In the genomic region with DNA sequence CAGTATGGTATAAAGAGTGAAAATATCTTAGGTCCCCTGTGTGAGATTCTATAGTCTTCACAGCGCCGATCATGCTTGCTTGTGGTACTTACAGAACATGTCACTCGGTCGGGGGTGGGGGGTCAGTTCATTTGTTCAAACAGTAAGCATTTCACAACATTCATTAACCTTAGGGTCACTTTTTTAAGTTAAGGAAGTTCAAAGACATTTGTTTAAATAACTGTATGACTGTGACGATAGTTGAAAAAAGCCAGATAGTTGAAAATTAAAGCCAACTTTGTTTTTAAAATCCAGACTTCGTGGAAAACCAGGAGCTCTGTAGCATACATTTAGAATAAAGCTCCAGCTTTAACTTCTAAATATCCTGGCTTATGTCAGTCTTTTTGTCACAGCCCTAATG, we compare ENCODE assay signal across 18 cellular contexts. TPM values are rescaled to one million over a fixed set of nuclear protein-coding genes. Genes with fewer than 3 reads are reported as not detected.
A peak's percentile ranks its signal among the peaks of the same experiment; 100 is the strongest.
DNase-seq lines count a peak whose midpoint lies in the region; ATAC-seq, FAIRE-seq and TF ChIP-seq lines count a peak whose summit lies in the region.
"Had no signal": no experiment of that assay in that cellular context is flagged by ENCODE, and none has a peak within 500 bp of the region (broad histone marks: within the 10 kb centered on the region; RNA-seq: fewer than 3 reads in every experiment).

No MANE protein-coding gene starts in this region.

- ATAC-seq in HepG2 (peak; percentile 62), right lobe of liver (no peak), HG03457 (IDR thresholded peaks at IDR 0.05; ENCODE audit: unreplicated experiment) (no peak), HG03108 (IDR thresholded peaks at IDR 0.05; ENCODE audit: unreplicated experiment) (no peak)
- ATAC-seq: GM12878 had no signal

- FAIRE-seq in HepG2 (lab: Jason Lieb, UNC): no peak
- FAIRE-seq: GM12878, GM18507 had no signal

- no peaks in the 10 kb centered on the region for H4K20me1 ChIP-seq in HepG2 (ENCODE audit: insufficient read depth, low read length)

- TF ChIP-seq CTCF in HepG2 (CRISPR knock-in tag; IDR thresholded peaks at IDR 0.05) (no peak), right lobe of liver (IDR thresholded peaks at IDR 0.05) (no peak), VCaP (conservative IDR thresholded peaks at IDR 0.05) (no peak), nephron (IDR thresholded peaks at IDR 0.05; ENCODE audit: unreplicated experiment in 3 of 3) (no peak)

- H3K4me3 ChIP-seq in HepG2 (replicated peaks in 1 of 3; ENCODE audit: insufficient read depth in 1 of 3, low read depth in 2 of 3, low read length in 3 of 3) (0 out of 6 replicates have a peak overlapping the region, but pooled peaks of 1 of the 3 experiments have one; percentile 6), right lobe of liver (no peak overlapping the region)
- H3K4me3 ChIP-seq: GM12878 had no signal

- 7% methylated on average over 6 of the region's 6 CpGs for WGBS in HepG2 (ENCODE audit: low lambda C conversion rate)
- 31% methylated on average over 6 of the region's 6 CpGs for WGBS in right lobe of liver (ENCODE audit: insufficient coverage, low coverage, low lambda C conversion rate, missing lambda C conversion rate)

- TF ChIP-seq EP300 in HepG2 (IDR thresholded peaks at IDR 0.05; ENCODE audit: low read depth in 2 of 2, low read length in 2 of 2) (no peak), HepG2 (CRISPR knock-in tag; IDR thresholded peaks at IDR 0.05; ENCODE audit: borderline replicate concordance) (no peak)

- no peaks in the 10 kb centered on the region for H3K36me3 Mint-ChIP-seq in nephron (ENCODE audit: low read depth)
- H3K36me3 Mint-ChIP-seq in activated CD4-positive, alpha-beta T cell treated with anti-CD3 and anti-CD28 coated beads, Interleukin-2, amount 10 ng/mL, durations not matched to agents 24 days and 14 days (ENCODE audit: low read depth): no peaks in the 10 kb centered on the region

- TF ChIP-seq POLR2A in HepG2 (IDR thresholded peaks at IDR 0.05; ENCODE audit: insufficient read depth in 1 of 2, low read depth in 2 of 2, low read length in 2 of 2): no peak
- no peak for TF ChIP-seq POLR2A in right lobe of liver (IDR thresholded peaks at IDR 0.05)

- peaks cover 17% of the 10 kb centered on the region for H3K4me1 ChIP-seq in HepG2 (ENCODE audit: insufficient read depth, low read length)
- no peaks in the 10 kb centered on the region for H3K4me1 ChIP-seq in right lobe of liver

- intact Hi-C loops in HepG2 (cut with micrococcal nuclease; ENCODE audit: unreplicated experiment) (no loop called here), right lobe of liver (cut with DNase I) (no loop called here)
- intact Hi-C loops in activated CD4-positive, alpha-beta T cell treated with anti-CD3 and anti-CD28 coated beads, Interleukin-2, amount 10 ng/mL, durations not matched to agents 24 days and 14 days (cut with micrococcal nuclease): no loop called here

- peak overlapping the region; percentile 6 to 22 (median 18) for H3K27ac Mint-ChIP-seq in nephron
- no peak overlapping the region for H3K27ac Mint-ChIP-seq in activated CD4-positive, alpha-beta T cell treated with anti-CD3 and anti-CD28 coated beads, Interleukin-2, amount 10 ng/mL, durations not matched to agents 24 days and 14 days
- H3K27ac Mint-ChIP-seq: B cell; CD4-positive, alpha-beta T cell had no signal

- BruUV-seq in HepG2 (replicated peaks; lab: Mats Ljungman, UMichigan): no TSS peak

- no peaks in the 10 kb centered on the region for H3K36me3 ChIP-seq in HepG2 (replicated peaks in 1 of 2; ENCODE audit: control insufficient read depth in 1 of 2, insufficient read depth in 2 of 2, low read length in 2 of 2)
- H3K36me3 ChIP-seq in right lobe of liver: no peaks in the 10 kb centered on the region

- H3K4me3 Mint-ChIP-seq in nephron: no peak overlapping the region
- no peak overlapping the region for H3K4me3 Mint-ChIP-seq in activated CD4-positive, alpha-beta T cell treated with anti-CD3 and anti-CD28 coated beads, Interleukin-2, amount 10 ng/mL, durations not matched to agents 24 days and 14 days
- H3K4me3 Mint-ChIP-seq: B cell; CD4-positive, alpha-beta T cell; H9 had no signal

- H2AFZ ChIP-seq in HepG2 (ENCODE audit: low read length): no peak overlapping the region

- in situ Hi-C loops in HepG2 (cut with HindIII; ENCODE audit: extremely low pct_ligation_motif_present, low pct_unique_long_range_greater_than_20kb): no loop called here

- H3K4me1 Mint-ChIP-seq in nephron: peaks cover 19% of the 10 kb centered on the region
- H3K4me1 Mint-ChIP-seq in activated CD4-positive, alpha-beta T cell treated with anti-CD3 and anti-CD28 coated beads, Interleukin-2, amount 10 ng/mL, durations not matched to agents 24 days and 14 days: peaks cover 26% of the 10 kb centered on the region

- H3K27me3 Mint-ChIP-seq in nephron (ENCODE audit: low read depth): peaks cover 4% of the 10 kb centered on the region
- H3K27me3 Mint-ChIP-seq in activated CD4-positive, alpha-beta T cell treated with anti-CD3 and anti-CD28 coated beads, Interleukin-2, amount 10 ng/mL, durations not matched to agents 24 days and 14 days: no peaks in the 10 kb centered on the region
- H3K27me3 Mint-ChIP-seq: B cell; CD4-positive, alpha-beta T cell had no signal

- H3K27ac ChIP-seq in HepG2 (ENCODE audit: extremely low read length, insufficient read depth, low read length) (no peak overlapping the region), right lobe of liver (no peak overlapping the region), VCaP (peak overlapping the region; percentile 18; the same call in 1 of the 2 replicates)

- H3K9me3 ChIP-seq in HepG2 (ENCODE audit: low read length): no peaks in the 10 kb centered on the region
- no peaks in the 10 kb centered on the region for H3K9me3 ChIP-seq in right lobe of liver

- no peaks in the 10 kb centered on the region for H3K9me3 Mint-ChIP-seq in nephron
- H3K9me3 Mint-ChIP-seq in activated CD4-positive, alpha-beta T cell treated with anti-CD3 and anti-CD28 coated beads, Interleukin-2, amount 10 ng/mL, durations not matched to agents 24 days and 14 days: no peaks in the 10 kb centered on the region
- H3K9me3 Mint-ChIP-seq: CD4-positive, alpha-beta T cell; H9 had no signal

- CTCF ChIA-PET in HepG2 (lab: Yijun Ruan, JAX; ENCODE audit: low intra/inter-chr PET ratio, low total read pairs): no interaction called here

- peak overlapping the region; percentile 33 for H3K4me2 ChIP-seq in HepG2 (ENCODE audit: low read depth, low read length)

- POLR2A ChIA-PET in HepG2 (lab: Yijun Ruan, JAX): interaction anchor here (1.4 kb wide), 1 partner anchor 223 kb away, joined by 3 read pairs; a partner anchor contains a TSS

- no peak for TF ChIP-seq RAD21 in HepG2 (CRISPR knock-in tag; IDR thresholded peaks at IDR 0.05)

- DNase-seq in HepG2 (ENCODE audit: low spot score) (peak; percentile 49), right lobe of liver (no peak), NCI-H524 (lab: John Stamatoyannopoulos, UW) (no peak)
- no peak for DNase-seq in activated CD4-positive, alpha-beta T cell treated with anti-CD3 and anti-CD28 coated beads, Interleukin-2, amount 10 ng/mL, durations not matched to agents 24 days and 14 days
- DNase-seq: C1 segment of cervical spinal cord; Calu3; CD4-positive, alpha-beta T cell; DMS 273 treated with DMSO at 0.1 percent for 48 hours; DMS79; GOT3; H9 had no signal

- H3K9ac ChIP-seq in HepG2 (ENCODE audit: insufficient read depth, low read depth, low read length): no peak overlapping the region

- no peaks in the 10 kb centered on the region for H3K27me3 ChIP-seq in HepG2 (ENCODE audit: control insufficient read depth in 1 of 2, insufficient read depth in 2 of 2, low read length in 2 of 2)
- no peaks in the 10 kb centered on the region for H3K27me3 ChIP-seq in right lobe of liver

- no peaks in the 10 kb centered on the region for H3K79me2 ChIP-seq in HepG2 (ENCODE audit: insufficient read depth, low read length)

TF ChIP-seq in HepG2, 621 proteins besides CTCF, POLR2A, EP300 and RAD21 (continues in another document):
- TF ChIP-seq PAWR (CRISPR knock-in tag; IDR thresholded peaks at IDR 0.05; ENCODE audit: borderline replicate concordance): no peak
- no peak for TF ChIP-seq KLF12 (CRISPR knock-in tag; IDR thresholded peaks at IDR 0.05; ENCODE audit: borderline replicate concordance)
- 0 out of 2 replicates have a peak, but pooled peaks have one; percentile 29 for TF ChIP-seq NR2F2 (IDR thresholded peaks at IDR 0.05; ENCODE audit: borderline replicate concordance, low read depth)
- TF ChIP-seq SRF (IDR thresholded peaks at IDR 0.05; ENCODE audit: low read depth, low read length): no peak

RNA-seq across cellular contexts. Expression of a gene that starts 57.9 kb away (rescaled TPM):
- 28.2 and 39.1 TPM in 2 replicates for total RNA-seq in HepG2 (2016; rRNA removed; fragmentation: Illumina TruSeq; extraction: Trizol)
- 14.4 and 16.0 TPM in 2 replicates for total RNA-seq in HepG2 (2016; cell fraction: cytosol; rRNA removed; fragmentation: Illumina TruSeq; extraction: Trizol; ENCODE audit: low read depth)
- 28.7 and 34.3 TPM in 2 replicates for total RNA-seq in HepG2 (2016; cell fraction: insoluble cytoplasmic fraction; rRNA removed; fragmentation: Illumina TruSeq; extraction: Trizol)
- total RNA-seq in HepG2 (2016; cell fraction: membrane; rRNA removed; fragmentation: Illumina TruSeq; extraction: Trizol): 29.1 and 31.7 TPM in 2 replicates
- total RNA-seq in HepG2 (2016; cell fraction: nucleus; rRNA removed; fragmentation: Illumina TruSeq; extraction: Trizol): 27.6 and 29.4 TPM in 2 replicates
- polyA plus RNA-seq in HepG2 (2011; rRNA removed): 8.4 and 11.3 TPM in 2 replicates
- polyA plus RNA-seq in HepG2 (2011; cell fraction: cytosol; rRNA removed): 7.5 and 8.1 TPM in 2 replicates
- 6.0 and 7.3 TPM in 2 replicates for polyA plus RNA-seq in HepG2 (2011; cell fraction: nucleus; rRNA removed)
- 6.6 and 11.5 TPM in 2 replicates for polyA plus RNA-seq in HepG2 (2012)
- polyA plus RNA-seq in HepG2 (2016; cell fraction: cytosol; fragmentation: Illumina TruSeq; extraction: Trizol; ENCODE audit: low read depth): 8.4 and 10.1 TPM in 2 replicates
- 14.6 and 15.0 TPM in 2 replicates for polyA plus RNA-seq in HepG2 (2016; cell fraction: insoluble cytoplasmic fraction; fragmentation: Illumina TruSeq; extraction: Trizol; ENCODE audit: low read depth)
- 9.6 and 11.2 TPM in 2 replicates for polyA plus RNA-seq in HepG2 (2016; cell fraction: membrane; fragmentation: Illumina TruSeq; extraction: Trizol; ENCODE audit: low read depth)
- polyA plus RNA-seq in HepG2 (2016; cell fraction: nucleus; fragmentation: Illumina TruSeq; extraction: Trizol; ENCODE audit: insufficient read depth, low read depth): 12.7 and 13.6 TPM in 2 replicates
- polyA minus RNA-seq in HepG2 (2011; rRNA and poly(A)+ RNA removed; ENCODE audit: low replicate concordance): 13.8 and 29.8 TPM in 2 replicates
- polyA minus RNA-seq in HepG2 (2011; cell fraction: cytosol; rRNA and poly(A)+ RNA removed): 17.3 and 19.4 TPM in 2 replicates
- polyA minus RNA-seq in HepG2 (2011; cell fraction: nucleus; rRNA and poly(A)+ RNA removed): 29.9 and 31.0 TPM in 2 replicates
- 10 to 100 TPM; 14.0 to 62.7 (median 20.9) TPM for total RNA-seq in right lobe of liver
- 47.7 and 53.8 TPM in 2 replicates for total RNA-seq in activated CD4-positive, alpha-beta T cell treated with anti-CD3 and anti-CD28 coated beads, Interleukin-2, amount 10 ng/mL, durations not matched to agents 24 days and 14 days
